In genomic region chr20:25195962-25196700, GRCh38 we compare ENCODE assay signal across 8 cellular contexts. TPM values are rescaled to one million over a fixed set of nuclear protein-coding genes. Genes with fewer than 3 reads are reported as not detected.
DNase-seq lines count a peak whose midpoint lies in the region; ATAC-seq, FAIRE-seq and TF ChIP-seq lines count a peak whose summit lies in the region.

No MANE protein-coding gene starts in this region.

- peak overlapping the region; percentile 22; the same call in 1 of the 2 replicates for H3K27ac ChIP-seq in GM23248
- H3K27ac ChIP-seq in prostate gland = peak overlapping the region; percentile 93 to 95

- H3K9me3 Mint-ChIP-seq in activated T-helper 17 cell treated with anti-CD3 and anti-CD28 coated beads, Interleukin-2, amount 50 U/mL, for 72 hours = no peaks in the 10 kb centered on the region

- no peak for DNase-seq in GM23248
- DNase-seq in MG63 = peak; percentile 37
- DNase-seq in Right ventricle myocardium superior = peak; percentile 52
- DNase-seq in prostate gland (ENCODE audit: low spot score) = peak; percentile 65
- DNase-seq in H54 (ENCODE audit: insufficient read length, low spot score) = no peak
- no peak for DNase-seq in dedifferentiated amniotic fluid mesenchymal stem cell (ENCODE audit: extremely low spot score)

- WGBS in GM23248 (ENCODE audit: low coverage in 1 of 2, low lambda C conversion rate in 2 of 2, missing lambda C conversion rate in 2 of 2), 2 experiments = 3% methylated on average over 29 to 31 of the region's 34 CpGs
- 2% methylated on average over 34 of the region's 34 CpGs for WGBS in prostate gland

- peaks cover 55% of the 10 kb centered on the region for H3K79me2 ChIP-seq in GM23248 (ENCODE audit: insufficient read depth)

- peak in 1 of 4 experiments; percentile 12 for TF ChIP-seq CTCF in prostate gland (IDR thresholded peaks at IDR 0.05)

- no peak for FAIRE-seq in H54 (lab: Jason Lieb, UNC)

- H3K4me3 ChIP-seq in GM08714 (ENCODE audit: low read length) (peak overlapping the region; percentile 90), GM23248 (peak overlapping the region; percentile 94), MG63 (peak overlapping the region; percentile 80), prostate gland (peak overlapping the region; percentile 78 to 94)

- H3K36me3 ChIP-seq in GM23248 (ENCODE audit: low read depth) (no peaks in the 10 kb centered on the region), MG63 (no peaks in the 10 kb centered on the region), prostate gland (no peaks in the 10 kb centered on the region)

- H3F3A ChIP-seq in GM23248 (ENCODE audit: insufficient read depth) = peaks cover 10% of the 10 kb centered on the region; the same call in 1 of the 2 replicates

- H3K4me1 ChIP-seq in GM23248 (ENCODE audit: insufficient read depth) (peaks cover 19% of the 10 kb centered on the region), prostate gland (replicated peaks) (peaks cover 4% of the 10 kb centered on the region)

- intact Hi-C loops in Right ventricle myocardium superior (cut with DNase I) = loop anchor here (5.0 kb wide), 1 partner anchor 51 kb away; the partner anchor contains the start of gene PYGB
- intact Hi-C loops in prostate gland (cut with DNase I) = loop anchor here (2.0 to 10.0 kb wide), 3 partner anchors 53 to 204 kb away; partner anchors contain the start of genes ABHD12, APMAP and PYGB

- peak overlapping the region; percentile 92 for H3K4me2 ChIP-seq in GM23248 (ENCODE audit: unreplicated experiment)

- H3K27me3 ChIP-seq in GM23248 (replicated peaks; ENCODE audit: insufficient read depth) = no peaks in the 10 kb centered on the region
- no peaks in the 10 kb centered on the region for H3K27me3 ChIP-seq in MG63
- no peaks in the 10 kb centered on the region for H3K27me3 ChIP-seq in prostate gland (replicated peaks; ENCODE audit: insufficient read depth)

- peak overlapping the region; percentile 49 for H3K27ac Mint-ChIP-seq in activated T-helper 17 cell treated with anti-CD3 and anti-CD28 coated beads, Interleukin-2, amount 50 U/mL, for 72 hours

- H3K9ac ChIP-seq in GM23248 = peak overlapping the region; percentile 91

- in situ Hi-C loops in GM23248 (cut with MboI) = no loop called here

- peaks cover 5% of the 10 kb centered on the region for H3K36me3 Mint-ChIP-seq in activated T-helper 17 cell treated with anti-CD3 and anti-CD28 coated beads, Interleukin-2, amount 50 U/mL, for 72 hours (ENCODE audit: low read depth)

- H3K4me3 Mint-ChIP-seq in activated T-helper 17 cell treated with anti-CD3 and anti-CD28 coated beads, Interleukin-2, amount 50 U/mL, for 72 hours = peak overlapping the region; percentile 82

- H3K9me2 ChIP-seq in GM23248 (ENCODE audit: insufficient read depth) = no peaks in the 10 kb centered on the region

- H2AFZ ChIP-seq in GM23248 = peak overlapping the region; percentile 91

- ATAC-seq in activated T-helper 17 cell treated with anti-CD3 and anti-CD28 coated beads, Interleukin-2, amount 50 U/mL, for 72 hours (replicated peaks) = peak; percentile 42
- ATAC-seq in Right ventricle myocardium superior (ENCODE audit: poor library complexity) = peak; percentile 8

- TF ChIP-seq POLR2A in prostate gland (IDR thresholded peaks at IDR 0.05) = no peak
- no peak for TF ChIP-seq POLR2A in H54 (IDR thresholded peaks at IDR 0.05; ENCODE audit: low read depth, low read length)

- no peaks in the 10 kb centered on the region for H4K20me1 ChIP-seq in GM23248 (ENCODE audit: insufficient read depth)

- H3K9me3 ChIP-seq in GM23248 (ENCODE audit: low read depth) (no peaks in the 10 kb centered on the region), MG63 (no peaks in the 10 kb centered on the region), prostate gland (no peaks in the 10 kb centered on the region)

- H3K4me1 Mint-ChIP-seq in activated T-helper 17 cell treated with anti-CD3 and anti-CD28 coated beads, Interleukin-2, amount 50 U/mL, for 72 hours = peaks cover 31% of the 10 kb centered on the region

- no peaks in the 10 kb centered on the region for H3K27me3 Mint-ChIP-seq in activated T-helper 17 cell treated with anti-CD3 and anti-CD28 coated beads, Interleukin-2, amount 50 U/mL, for 72 hours

RNA-seq across cellular contexts. Expression of gene ENTPD6, which starts 0.6 kb away (rescaled TPM):
- total RNA-seq in GM23248 (2014; rRNA removed; shearing (Covaris generic)) = 46.4 and 50.4 TPM in 2 replicates
- polyA plus RNA-seq in GM23248 (2016; fragmentation: Nextera tagmentation; extraction: Ambion mirVana) = 32.9 and 36.0 TPM in 2 replicates
- total RNA-seq in MG63 (2014; rRNA removed; shearing (Covaris generic); ENCODE audit: low replicate concordance) = 41.4 and 59.6 TPM in 2 replicates
- 10 to 100 TPM; 40.0 to 46.2 TPM for total RNA-seq in activated T-helper 17 cell treated with anti-CD3 and anti-CD28 coated beads, Interleukin-2, amount 50 U/mL, for 72 hours
- total RNA-seq in Right ventricle myocardium superior = 118 TPM
- total RNA-seq in prostate gland = 100 to 1,000 TPM; 105 to 194 TPM

RNA-seq across cellular contexts. Expression of gene PYGB, which starts 51.8 kb away (rescaled TPM):
- total RNA-seq in GM23248 (2014; rRNA removed; shearing (Covaris generic)) = 116 and 123 TPM in 2 replicates
- polyA plus RNA-seq in GM23248 (2016; fragmentation: Nextera tagmentation; extraction: Ambion mirVana) = 74.1 and 78.3 TPM in 2 replicates
- total RNA-seq in MG63 (2014; rRNA removed; shearing (Covaris generic); ENCODE audit: low replicate concordance) = 49.2 and 67.8 TPM in 2 replicates
- total RNA-seq in activated T-helper 17 cell treated with anti-CD3 and anti-CD28 coated beads, Interleukin-2, amount 50 U/mL, for 72 hours = 10 to 100 TPM; 15.4 to 27.0 TPM
- total RNA-seq in Right ventricle myocardium superior (170 TPM), prostate gland (100 to 1,000 TPM; 231 to 261 TPM)

Comparison
In these comparisons a context has a peak if more than half of its experiments do, and no peak if none do; other contexts are left out.
1. DNase-seq: peak in MG63 (single experiment), Right ventricle myocardium superior (single experiment) and prostate gland (single experiment); none in GM23248 (single experiment), H54 (single experiment) and dedifferentiated amniotic fluid mesenchymal stem cell (single experiment).
2. Peak in every context shown above with its lines, with median percentiles within 50 percentile points of each other: H3K4me3 ChIP-seq.